In the genomic region with DNA sequence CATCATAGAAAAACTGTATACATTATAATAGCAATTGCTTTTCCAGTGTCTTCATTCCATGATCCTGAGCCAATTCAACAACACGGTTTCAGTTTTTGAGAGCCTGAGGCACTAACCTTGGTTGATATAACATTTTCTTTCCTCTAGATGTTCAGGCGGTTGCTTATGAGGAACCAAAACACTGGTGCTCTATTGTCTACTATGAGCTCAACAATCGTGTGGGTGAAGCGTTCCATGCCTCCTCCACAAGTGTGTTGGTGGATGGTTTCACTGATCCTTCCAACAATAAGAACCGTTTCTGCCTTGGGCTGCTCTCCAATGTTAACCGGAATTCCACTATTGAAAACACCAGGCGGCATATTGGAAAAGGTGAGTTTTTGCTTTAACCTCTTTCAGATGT, we compare ENCODE assay signal across 15 cellular contexts.
DNase-seq lines count a peak whose midpoint lies in the region; ATAC-seq and TF ChIP-seq lines count a peak whose summit lies in the region.
"Had no signal": no experiment of that assay in that cellular context is flagged by ENCODE, and none has a peak within 500 bp of the region (broad histone marks: within the 10 kb centered on the region; RNA-seq: fewer than 3 reads in every experiment).

No MANE protein-coding gene starts in this region.

- TF ChIP-seq CTCF in VCaP (conservative IDR thresholded peaks at IDR 0.05) = no peak

- H3K4me3 ChIP-seq in skin epidermis = no peak overlapping the region
- H3K4me3 ChIP-seq: BLaER1, tibial nerve had no signal

- H3K27ac ChIP-seq in VCaP (peak overlapping the region; percentile 44), skin epidermis (peak overlapping the region in 11 of 21 experiments; percentile 24 to 80 (median 38))
- H3K27ac ChIP-seq: BLaER1 had no signal

- no peak for DNase-seq in effector CD4-positive, alpha-beta T cell
- DNase-seq in NK-92 (lab: John Stamatoyannopoulos, UW; ENCODE audit: unreplicated experiment) (no peak), DMS114 treated with DMSO at 0.1 percent for 48 hours (lab: John Stamatoyannopoulos, UW; ENCODE audit: unreplicated experiment) (no peak)
- no peak for DNase-seq in activated CD4-positive, alpha-beta T cell treated with anti-CD3 and anti-CD28 coated beads, Interleukin-2, amount 50 U/mL, for 4 hours
- DNase-seq: activated CD4-positive, CD25-positive, alpha-beta regulatory T cell treated with anti-CD3 and anti-CD28 coated beads, Interleukin-2, amount 50 U/mL, for 72 hours; activated CD8-positive, alpha-beta memory T cell treated with anti-CD3 and anti-CD28 coated beads, Interleukin-2, amount 50 U/mL, for 48 hours; NCI-H1105 treated with DMSO at 0.1 percent for 48 hours; occipital lobe; stimulated activated CD4-positive, alpha-beta T cell treated with anti-CD3 and anti-CD28 coated beads, Interleukin-15, amount 100 ng/mL, for 24 hours had no signal

- ATAC-seq in GM19463 (IDR thresholded peaks at IDR 0.05; ENCODE audit: unreplicated experiment) = peak; percentile 13
- ATAC-seq in esophagus mucosa = peak; percentile 70
